In the genomic region with DNA sequence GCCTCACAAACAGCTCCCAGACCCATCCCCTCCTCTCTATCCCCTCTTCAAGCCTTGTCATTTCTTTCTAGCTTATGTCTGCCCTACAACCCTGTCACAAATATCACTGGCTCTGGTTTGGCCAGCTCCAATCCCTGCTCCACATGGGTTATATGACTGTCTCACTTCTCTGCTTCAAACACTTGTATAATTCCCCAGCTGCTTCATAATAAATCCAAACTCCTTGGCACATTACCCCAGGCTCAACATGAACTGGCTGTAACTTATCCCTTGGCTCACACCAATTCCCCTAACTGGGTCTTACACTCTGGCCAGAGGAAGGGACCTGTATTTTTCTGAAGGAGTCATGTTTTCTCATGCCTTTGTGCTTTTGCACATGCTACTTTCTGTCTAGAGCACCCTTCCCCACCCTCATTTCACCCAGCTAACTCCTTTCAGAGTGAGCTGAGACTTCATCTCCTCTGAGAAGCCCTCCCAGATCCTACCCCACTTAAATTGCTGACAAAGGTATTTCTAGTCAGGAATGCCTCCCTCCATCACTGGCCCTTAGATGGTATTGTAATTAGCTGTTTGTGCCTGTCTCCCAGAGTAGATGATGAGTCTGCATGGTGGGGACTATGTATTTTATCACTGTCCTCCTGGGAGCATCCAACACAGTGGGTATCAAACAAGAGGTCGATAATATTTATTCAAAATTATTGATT, we compare ENCODE assay signal across 16 cellular contexts. TPM values are rescaled to one million over a fixed set of nuclear protein-coding genes. Genes with fewer than 3 reads are reported as not detected.
DNase-seq lines count a peak whose midpoint lies in the region; ATAC-seq, FAIRE-seq and TF ChIP-seq lines count a peak whose summit lies in the region.
"Had no signal": no experiment of that assay in that cellular context is flagged by ENCODE, and none has a peak within 500 bp of the region (broad histone marks: within the 10 kb centered on the region; RNA-seq: fewer than 3 reads in every experiment).

No MANE protein-coding gene starts in this region.

- no peak overlapping the region for H3K4ac ChIP-seq in IMR-90 (ENCODE audit: low read depth, low read length)

- H2AK9ac ChIP-seq in IMR-90 (replicated peaks; ENCODE audit: low read depth, low read length, poor library complexity), result no peak overlapping the region

- no peak overlapping the region for H4K8ac ChIP-seq in IMR-90 (ENCODE audit: low read depth in 2 of 2, low read length in 2 of 2)

- peaks cover 33% of the 10 kb centered on the region for H3K36me3 ChIP-seq in CD4-positive, CD25-positive, alpha-beta regulatory T cell (ENCODE audit: control insufficient read depth, insufficient read depth, low read length)
- peaks cover 3% of the 10 kb centered on the region; the same call in 1 of the 2 replicates for H3K36me3 ChIP-seq in IMR-90 (ENCODE audit: control insufficient read depth, insufficient read depth, low read length)
- peaks cover 9% of the 10 kb centered on the region for H3K36me3 ChIP-seq in endodermal cell (ENCODE audit: control insufficient read depth, insufficient read depth, low read length)
- H3K36me3 ChIP-seq in psoas muscle (ENCODE audit: insufficient read depth in 1 of 2, low read depth in 1 of 2), result peaks cover 3 to 61% of the 10 kb centered on the region in 2 donors

- TF ChIP-seq RAD21 in IMR-90 (IDR thresholded peaks at IDR 0.05; ENCODE audit: low read length), result no peak

- peaks cover 25% of the 10 kb centered on the region for H3K36me3 Mint-ChIP-seq in CD4-positive, CD25-positive, alpha-beta regulatory T cell
- peaks cover 15% of the 10 kb centered on the region for H3K36me3 Mint-ChIP-seq in endodermal cell (ENCODE audit: low read depth)

- H2BK20ac ChIP-seq in IMR-90 (ENCODE audit: low read depth, low read length), result no peak overlapping the region

- H4K5ac ChIP-seq in IMR-90 (ENCODE audit: low read depth, low read length), result no peak overlapping the region

- H3K4me1 Mint-ChIP-seq in CD4-positive, CD25-positive, alpha-beta regulatory T cell, result peaks cover 11 to 24% (median 17%) of the 10 kb centered on the region in 4 donors
- H3K4me1 Mint-ChIP-seq in endodermal cell, result no peaks in the 10 kb centered on the region

- H4K91ac ChIP-seq in IMR-90 (ENCODE audit: insufficient read depth, low read depth, low read length), result no peak overlapping the region

- POLR2A ChIA-PET in IMR-90 (lab: Charles Lee; ENCODE audit: unreplicated experiment), result no interaction called here

- no peaks in the 10 kb centered on the region for H3K9me3 ChIP-seq in CD4-positive, CD25-positive, alpha-beta regulatory T cell (ENCODE audit: control insufficient read depth in 2 of 2, low read length in 2 of 2)
- H3K9me3 ChIP-seq in IMR-90 (ENCODE audit: control insufficient read depth, insufficient read depth, low read length) (no peaks in the 10 kb centered on the region), endodermal cell (ENCODE audit: control insufficient read depth, low read length) (no peaks in the 10 kb centered on the region), psoas muscle (no peaks in the 10 kb centered on the region)
- H3K9me3 ChIP-seq: SK-N-SH had no signal

- H3K4me2 ChIP-seq in IMR-90 (ENCODE audit: low read depth, low read length), result no peak overlapping the region
- H3K4me2 ChIP-seq: PC-9, SK-N-SH had no signal

- BruUV-seq in IMR-90 (replicated peaks; lab: Mats Ljungman, UMichigan), result no TSS peak

- CTCF ChIA-PET in IMR-90 (lab: Yijun Ruan, JAX), result no interaction called here

- no peak overlapping the region for H2AFZ ChIP-seq in IMR-90 (replicated peaks; ENCODE audit: low read length, poor library complexity)
- H2AFZ ChIP-seq: PC-9 had no signal

- no peak overlapping the region for H2BK15ac ChIP-seq in IMR-90 (ENCODE audit: low read depth, low read length)

- no peak for DNase-seq in CD4-positive, CD25-positive, alpha-beta regulatory T cell
- DNase-seq in IMR-90 (no peak), endodermal cell (peak; percentile 16), psoas muscle (no peak), cerebellum (ENCODE audit: low spot score) (no peak), NCI-H1092 treated with DMSO at 0.1 percent for 48 hours (lab: John Stamatoyannopoulos, UW) (no peak), HTR-8/SVneo (ENCODE audit: insufficient read length, low spot score) (no peak)
- DNase-seq: C1 segment of cervical spinal cord, HCEC 1CT, NCI-H1048, NCI-H345, PC-9, SK-N-SH had no signal

- no peak for ATAC-seq in CD4-positive, CD25-positive, alpha-beta regulatory T cell (ENCODE audit: low read depth in 2 of 2)
- ATAC-seq in IMR-90 (ENCODE audit: low read depth) (no peak), psoas muscle (peak; percentile 49 to 76 (median 62))

- no peak overlapping the region for H3K27ac ChIP-seq in CD4-positive, CD25-positive, alpha-beta regulatory T cell (ENCODE audit: insufficient read depth, low read length, poor library complexity, severe bottlenecking)
- no peak overlapping the region for H3K27ac ChIP-seq in IMR-90 (ENCODE audit: insufficient read depth, low read length)
- H3K27ac ChIP-seq in endodermal cell (ENCODE audit: low read depth, low read length), result no peak overlapping the region
- peak overlapping the region; percentile 82 for H3K27ac ChIP-seq in psoas muscle
- H3K27ac ChIP-seq: PC-9 had no signal

- peak overlapping the region in 2 of 3 donors; percentile 48 to 55 for H3K27ac Mint-ChIP-seq in CD4-positive, CD25-positive, alpha-beta regulatory T cell
- H3K27ac Mint-ChIP-seq in endodermal cell, result no peak overlapping the region

- no peaks in the 10 kb centered on the region for H3K9me3 Mint-ChIP-seq in CD4-positive, CD25-positive, alpha-beta regulatory T cell
- no peaks in the 10 kb centered on the region for H3K9me3 Mint-ChIP-seq in endodermal cell

- dilution Hi-C loops in IMR-90 (cut with HindIII; ENCODE audit: low sequenced_read_pairs, unreplicated experiment), result no loop called here

- no peak for FAIRE-seq in HTR-8/SVneo (lab: Jason Lieb, UNC)
- FAIRE-seq: G401.6, GM12891, GM19239 had no signal

- no peaks in the 10 kb centered on the region for H3K27me3 Mint-ChIP-seq in CD4-positive, CD25-positive, alpha-beta regulatory T cell
- H3K27me3 Mint-ChIP-seq in endodermal cell (ENCODE audit: insufficient read depth), result no peaks in the 10 kb centered on the region

- no peak overlapping the region for H3K14ac ChIP-seq in IMR-90 (replicated peaks; ENCODE audit: low read depth, low read length)

- TF ChIP-seq POLR2A in IMR-90 (IDR thresholded peaks at IDR 0.05; ENCODE audit: low read depth, low read length), result no peak

- no peaks in the 10 kb centered on the region for H3K27me3 ChIP-seq in CD4-positive, CD25-positive, alpha-beta regulatory T cell (ENCODE audit: control insufficient read depth, insufficient read depth, low read length)
- H3K27me3 ChIP-seq in IMR-90 (ENCODE audit: control insufficient read depth, insufficient read depth, low read length), result no peaks in the 10 kb centered on the region
- H3K27me3 ChIP-seq in endodermal cell (ENCODE audit: control insufficient read depth, insufficient read depth, low read length, poor library complexity, severe bottlenecking), result no peaks in the 10 kb centered on the region
- H3K27me3 ChIP-seq in psoas muscle (ENCODE audit: insufficient read depth in 3 of 3, low read length in 2 of 3), result no peaks in the 10 kb centered on the region

- no peak overlapping the region for H3K4me3 Mint-ChIP-seq in CD4-positive, CD25-positive, alpha-beta regulatory T cell
- H3K4me3 Mint-ChIP-seq in endodermal cell, result no peak overlapping the region

- no peak overlapping the region for H3K18ac ChIP-seq in IMR-90 (ENCODE audit: low read depth, low read length)

- H4K20me1 ChIP-seq in IMR-90 (ENCODE audit: insufficient read depth, low read length), result no peaks in the 10 kb centered on the region

- peaks cover 0 to 13% of the 10 kb centered on the region in 2 experiments; a peak in 1 of 4 replicates for H3K79me1 ChIP-seq in IMR-90 (ENCODE audit: low read depth in 1 of 2, low read length in 2 of 2)

- H3K23ac ChIP-seq in IMR-90 (ENCODE audit: low read depth, low read length), result no peak overlapping the region

- peaks cover 8% of the 10 kb centered on the region for H3K4me1 ChIP-seq in CD4-positive, CD25-positive, alpha-beta regulatory T cell (ENCODE audit: control insufficient read depth, insufficient read depth, low read length, poor library complexity, severe bottlenecking)
- H3K4me1 ChIP-seq in IMR-90 (ENCODE audit: control insufficient read depth, insufficient read depth, low read length), result peaks cover 1% of the 10 kb centered on the region; the same call in 1 of the 2 replicates
- no peaks in the 10 kb centered on the region for H3K4me1 ChIP-seq in endodermal cell (ENCODE audit: control insufficient read depth, insufficient read depth, low read length)
- H3K4me1 ChIP-seq in psoas muscle, result peaks cover 69% of the 10 kb centered on the region

- H3K9me1 ChIP-seq in IMR-90 (ENCODE audit: insufficient read depth, low read length), result no peaks in the 10 kb centered on the region

- no peak overlapping the region for H2BK5ac ChIP-seq in IMR-90 (ENCODE audit: low read depth, low read length, poor library complexity, severe bottlenecking)

- H3K9ac ChIP-seq in IMR-90 (ENCODE audit: low read depth, low read length) (no peak overlapping the region), endodermal cell (ENCODE audit: extremely low read depth, low read length, poor library complexity, severe bottlenecking) (no peak overlapping the region)
- H3K9ac ChIP-seq: SK-N-SH had no signal

- intact Hi-C loops in IMR-90 (cut with micrococcal nuclease) (loop anchor here (5.0 kb wide), 1 partner anchor 82 kb away; no protein-coding TSS in a partner anchor), psoas muscle (cut with DNase I) (loop anchor here in 1 of 2 donors (5.0 kb wide), 1 partner anchor 32 kb away; the partner anchor contains the start of gene CDC14B)

- no CpG with 5 or more reads among the region's 1 CpG for WGBS in IMR-90 (ENCODE audit: extremely low coverage in 2 of 2, insufficient read length in 1 of 2), 2 experiments
- 100% methylated on average over 1 of the region's 1 CpG; no CpG with 5 or more reads in 1 of the 2 experiments for WGBS in endodermal cell (ENCODE audit: insufficient coverage in 1 of 2, insufficient read length in 1 of 2), 2 experiments
- whole genome bisulfite sequencing in psoas muscle, 3 donors, result 89 to 92% (median 90%) methylated on average over 1 of the region's 1 CpG

- no peak overlapping the region for H3K56ac ChIP-seq in IMR-90 (ENCODE audit: extremely low read depth, insufficient read depth, low read length)

- in situ Hi-C loops in IMR-90 (cut with MboI; ENCODE audit: low sequenced_read_pairs), result loop anchor here (10.0 kb wide), 1 partner anchor 235 kb away; the partner anchor contains the start of gene ZNF367

- H3K4me3 ChIP-seq in CD4-positive, CD25-positive, alpha-beta regulatory T cell (ENCODE audit: low read depth, low read length), result no peak overlapping the region
- H3K4me3 ChIP-seq in IMR-90 (ENCODE audit: insufficient read depth, low read depth, low read length) (no peak overlapping the region), endodermal cell (ENCODE audit: low read length) (no peak overlapping the region), psoas muscle (peak overlapping the region; percentile 18)
- H3K4me3 ChIP-seq: PC-9 had no signal

- H2BK120ac ChIP-seq in IMR-90 (ENCODE audit: low read depth, low read length), result no peak overlapping the region

- H2AK5ac ChIP-seq in IMR-90 (ENCODE audit: low read depth, low read length), result no peak overlapping the region

- no peak for TF ChIP-seq CTCF in IMR-90 (conservative IDR thresholded peaks at IDR 0.05; ENCODE audit: low read depth, low read length)
- TF ChIP-seq CTCF in endodermal cell (conservative IDR thresholded peaks at IDR 0.05), result no peak
- TF ChIP-seq CTCF in psoas muscle (IDR thresholded peaks at IDR 0.05), result no peak

RNA-seq across cellular contexts. Expression of gene PRXL2C, which starts 5.3 kb away (rescaled TPM):
- 20.9 TPM for total RNA-seq in CD4-positive, CD25-positive, alpha-beta regulatory T cell
- polyA plus RNA-seq in CD4-positive, CD25-positive, alpha-beta regulatory T cell, result 10 to 100 TPM in 1 of 4 donors, 1 to 10 TPM in 3; 7.5 to 11.1 (median 9.6) TPM
- total RNA-seq in IMR-90 (2012; rRNA removed) (9.0 and 10.0 TPM in 2 replicates), endodermal cell (1 to 10 TPM; 2.5 to 4.9 TPM), psoas muscle (10 to 100 TPM; 13.8 to 31.3 (median 23.5) TPM), cerebellum (4.9 TPM)
- polyA plus RNA-seq in IMR-90 (2012; rRNA removed) (2.7 and 2.9 TPM in 2 replicates), psoas muscle (10 to 100 TPM in 2 of 3 donors, 1 to 10 TPM in 1; 6.2 to 16.9 (median 14.7) TPM)
- polyA plus RNA-seq in IMR-90 (2012; cell fraction: cytosol; rRNA removed), result 0.87 and 1.8 TPM in 2 replicates
- 0.75 and 1.3 TPM in 2 replicates for polyA plus RNA-seq in IMR-90 (2012; cell fraction: nucleus; rRNA removed; ENCODE audit: low replicate concordance)
- polyA plus RNA-seq in endodermal cell (2013, experiment 1 of 2), result 2.9 TPM
- 3.2 TPM for polyA plus RNA-seq in endodermal cell (2013, experiment 2 of 2)

RNA-seq across cellular contexts. Expression of gene CDC14B, which starts 30.1 kb away (rescaled TPM):
- 7.1 TPM for total RNA-seq in CD4-positive, CD25-positive, alpha-beta regulatory T cell
- 10 to 100 TPM in 2 of 4 donors, 1 to 10 TPM in 2; 7.4 to 17.7 (median 10.1) TPM for polyA plus RNA-seq in CD4-positive, CD25-positive, alpha-beta regulatory T cell
- total RNA-seq in IMR-90 (2012; rRNA removed), result 24.7 and 26.3 TPM in 2 replicates
- 8.6 and 9.7 TPM in 2 replicates for polyA plus RNA-seq in IMR-90 (2012; rRNA removed)
- 3.8 and 5.8 TPM in 2 replicates for polyA plus RNA-seq in IMR-90 (2012; cell fraction: cytosol; rRNA removed)
- polyA plus RNA-seq in IMR-90 (2012; cell fraction: nucleus; rRNA removed; ENCODE audit: low replicate concordance), result 5.9 and 22.5 TPM in 2 replicates
- 10 to 100 TPM; 47.5 to 48.3 TPM for total RNA-seq in endodermal cell
- polyA plus RNA-seq in endodermal cell (2013, experiment 1 of 2), result 16.4 TPM
- 17.9 TPM for polyA plus RNA-seq in endodermal cell (2013, experiment 2 of 2)
- total RNA-seq in psoas muscle, result 10 to 100 TPM in 1 of 4 donors, 1 to 10 TPM in 3; 2.1 to 10.7 (median 6.1) TPM
- polyA plus RNA-seq in psoas muscle, result 1 to 10 TPM in 2 of 3 donors, under 1 TPM in 1; 0.87 to 2.6 (median 2.5) TPM
- total RNA-seq in cerebellum, result 18.2 TPM

Comparison
In these comparisons a context has a peak if more than half of its experiments do, and no peak if none do; other contexts are left out.
1. ATAC-seq: peak in psoas muscle (4 of 4); none in CD4-positive, CD25-positive, alpha-beta regulatory T cell (0 of 2) and IMR-90 (single experiment).